ENCODE assay signal across 8 cellular contexts in genomic region chr5:32172908-32173393, GRCh38. TPM values are rescaled to one million over a fixed set of nuclear protein-coding genes. Genes with fewer than 3 reads are reported as not detected.
A peak's percentile ranks its signal among the peaks of the same experiment; 100 is the strongest.
DNase-seq lines count a peak whose midpoint lies in the region; ATAC-seq and TF ChIP-seq lines count a peak whose summit lies in the region.

No MANE protein-coding gene starts in this region.

- H3K27ac ChIP-seq in SK-N-MC (peak overlapping the region; percentile 93), prostate gland (peak overlapping the region; percentile 100)

- no peak for TF ChIP-seq POLR2A in prostate gland (IDR thresholded peaks at IDR 0.05)

- ATAC-seq in GM21619 (IDR thresholded peaks at IDR 0.05; ENCODE audit: unreplicated experiment) (no peak), sciatic nerve (no peak)

- intact Hi-C loops in prostate gland (cut with DNase I), result loop anchor here (5.0 kb wide), 1 partner anchor 139 kb away; the partner anchor contains the start of gene MTMR12
- intact Hi-C loops in sciatic nerve (cut with DNase I), result no loop called here

- DNase-seq in DMS153 treated with DMSO at 0.1 percent for 48 hours (lab: John Stamatoyannopoulos, UW; ENCODE audit: unreplicated experiment) (peak; percentile 60), DMS153 (lab: John Stamatoyannopoulos, UW) (no peak), SK-N-MC (ENCODE audit: low read depth, low spot score) (peak; percentile 28), fibroblast of mammary gland (ENCODE audit: low read depth) (no peak), prostate gland (ENCODE audit: low spot score) (no peak), NCI-H82 (lab: John Stamatoyannopoulos, UW) (no peak), sciatic nerve (ENCODE audit: low spot score) (no peak)

- H3K4me1 ChIP-seq in prostate gland (replicated peaks), result peaks cover 13% of the 10 kb centered on the region

- H3K9me3 ChIP-seq in SK-N-MC (ENCODE audit: low read depth, low read length) (no peaks in the 10 kb centered on the region), prostate gland (no peaks in the 10 kb centered on the region)

- H3K36me3 ChIP-seq in SK-N-MC (ENCODE audit: insufficient read depth, low read length) (peaks cover 32% of the 10 kb centered on the region), prostate gland (no peaks in the 10 kb centered on the region)

- WGBS in prostate gland, result under 1% methylated on average over 9 of the region's 9 CpGs

- TF ChIP-seq CTCF in fibroblast of mammary gland (conservative IDR thresholded peaks at IDR 0.05; ENCODE audit: control insufficient read depth, insufficient read depth, low read depth, low read length) (no peak), prostate gland (IDR thresholded peaks at IDR 0.05) (no peak)

- peak overlapping the region; percentile 99 for H3K9ac ChIP-seq in SK-N-MC (ENCODE audit: insufficient read length)

- no peaks in the 10 kb centered on the region for H3K27me3 ChIP-seq in prostate gland (replicated peaks; ENCODE audit: insufficient read depth)

- H3K4me3 ChIP-seq in SK-N-MC (peak overlapping the region; percentile 88), fibroblast of mammary gland (ENCODE audit: control insufficient read depth, low read depth, low read length) (peak overlapping the region; percentile 91), prostate gland (peak overlapping the region; percentile 97 to 98)

RNA-seq across cellular contexts. Expression of gene GOLPH3, which starts 1.2 kb away (rescaled TPM):
- total RNA-seq in prostate gland, result 100 to 1,000 TPM; 118 to 259 TPM
- 88.7 TPM for total RNA-seq in sciatic nerve

Comparison
In these comparisons a context has a peak if more than half of its experiments do, and no peak if none do; other contexts are left out.
1. DNase-seq: peak in DMS153 treated with DMSO at 0.1 percent for 48 hours (single experiment) and SK-N-MC (single experiment); none in DMS153 (single experiment), fibroblast of mammary gland (single experiment), prostate gland (single experiment), NCI-H82 (single experiment) and sciatic nerve (single experiment).
2. Peak in every context shown above with its lines, with median percentiles within 50 percentile points of each other: H3K4me3 ChIP-seq.